In the genomic region with DNA sequence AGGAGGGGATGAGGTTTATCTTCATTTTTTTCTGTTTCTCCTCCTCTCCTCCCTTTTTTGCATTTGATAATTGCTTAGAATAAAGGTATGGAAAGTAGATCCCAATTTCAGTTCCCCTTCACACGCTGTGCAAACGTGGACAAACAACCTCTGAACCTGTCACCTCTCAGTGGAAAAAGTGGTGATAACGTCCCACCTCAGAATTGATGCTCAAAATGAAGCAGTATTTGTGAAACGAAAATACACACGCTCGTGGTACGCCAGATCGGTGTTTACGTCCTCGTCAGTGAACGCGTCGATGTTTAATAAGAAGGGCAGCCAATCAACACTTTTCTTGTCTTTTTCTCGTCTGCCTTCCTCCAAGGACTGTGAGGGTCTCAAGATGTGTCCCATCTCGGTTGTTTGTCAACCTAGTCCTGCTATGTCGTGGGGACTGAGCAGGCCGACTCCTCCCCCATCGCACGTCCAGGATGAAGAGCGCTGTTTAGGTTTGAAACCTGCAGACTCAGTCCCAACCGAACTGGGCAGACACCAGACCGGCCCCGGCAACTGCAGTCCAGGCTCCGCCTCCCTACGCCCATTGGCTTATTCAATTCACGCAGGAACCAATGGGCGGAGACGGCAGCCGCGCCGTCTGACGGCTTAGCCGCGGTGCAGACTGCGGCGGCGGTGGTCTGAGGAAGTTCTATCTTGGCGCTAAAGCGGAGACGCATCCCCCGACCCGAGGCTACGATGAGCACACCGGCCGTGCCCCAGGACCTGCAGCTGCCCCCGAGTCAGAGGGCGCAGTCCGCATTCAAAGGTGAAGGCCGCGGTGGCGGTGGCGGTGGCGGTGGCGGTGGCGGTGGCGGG, we compare ENCODE assay signal across 1 cellular context.
TF ChIP-seq lines count a peak whose summit lies in the region.

CKAP2 (plus strand) TSS at position 654 of the 852 bp plus-strand sequence; CDS start at position 733, 79 bp downstream.

TF ChIP-seq in K562, 482 proteins besides CTCF, POLR2A, EP300 and RAD21 (continued from another document and continues in another):
- TF ChIP-seq, protein P1, sequence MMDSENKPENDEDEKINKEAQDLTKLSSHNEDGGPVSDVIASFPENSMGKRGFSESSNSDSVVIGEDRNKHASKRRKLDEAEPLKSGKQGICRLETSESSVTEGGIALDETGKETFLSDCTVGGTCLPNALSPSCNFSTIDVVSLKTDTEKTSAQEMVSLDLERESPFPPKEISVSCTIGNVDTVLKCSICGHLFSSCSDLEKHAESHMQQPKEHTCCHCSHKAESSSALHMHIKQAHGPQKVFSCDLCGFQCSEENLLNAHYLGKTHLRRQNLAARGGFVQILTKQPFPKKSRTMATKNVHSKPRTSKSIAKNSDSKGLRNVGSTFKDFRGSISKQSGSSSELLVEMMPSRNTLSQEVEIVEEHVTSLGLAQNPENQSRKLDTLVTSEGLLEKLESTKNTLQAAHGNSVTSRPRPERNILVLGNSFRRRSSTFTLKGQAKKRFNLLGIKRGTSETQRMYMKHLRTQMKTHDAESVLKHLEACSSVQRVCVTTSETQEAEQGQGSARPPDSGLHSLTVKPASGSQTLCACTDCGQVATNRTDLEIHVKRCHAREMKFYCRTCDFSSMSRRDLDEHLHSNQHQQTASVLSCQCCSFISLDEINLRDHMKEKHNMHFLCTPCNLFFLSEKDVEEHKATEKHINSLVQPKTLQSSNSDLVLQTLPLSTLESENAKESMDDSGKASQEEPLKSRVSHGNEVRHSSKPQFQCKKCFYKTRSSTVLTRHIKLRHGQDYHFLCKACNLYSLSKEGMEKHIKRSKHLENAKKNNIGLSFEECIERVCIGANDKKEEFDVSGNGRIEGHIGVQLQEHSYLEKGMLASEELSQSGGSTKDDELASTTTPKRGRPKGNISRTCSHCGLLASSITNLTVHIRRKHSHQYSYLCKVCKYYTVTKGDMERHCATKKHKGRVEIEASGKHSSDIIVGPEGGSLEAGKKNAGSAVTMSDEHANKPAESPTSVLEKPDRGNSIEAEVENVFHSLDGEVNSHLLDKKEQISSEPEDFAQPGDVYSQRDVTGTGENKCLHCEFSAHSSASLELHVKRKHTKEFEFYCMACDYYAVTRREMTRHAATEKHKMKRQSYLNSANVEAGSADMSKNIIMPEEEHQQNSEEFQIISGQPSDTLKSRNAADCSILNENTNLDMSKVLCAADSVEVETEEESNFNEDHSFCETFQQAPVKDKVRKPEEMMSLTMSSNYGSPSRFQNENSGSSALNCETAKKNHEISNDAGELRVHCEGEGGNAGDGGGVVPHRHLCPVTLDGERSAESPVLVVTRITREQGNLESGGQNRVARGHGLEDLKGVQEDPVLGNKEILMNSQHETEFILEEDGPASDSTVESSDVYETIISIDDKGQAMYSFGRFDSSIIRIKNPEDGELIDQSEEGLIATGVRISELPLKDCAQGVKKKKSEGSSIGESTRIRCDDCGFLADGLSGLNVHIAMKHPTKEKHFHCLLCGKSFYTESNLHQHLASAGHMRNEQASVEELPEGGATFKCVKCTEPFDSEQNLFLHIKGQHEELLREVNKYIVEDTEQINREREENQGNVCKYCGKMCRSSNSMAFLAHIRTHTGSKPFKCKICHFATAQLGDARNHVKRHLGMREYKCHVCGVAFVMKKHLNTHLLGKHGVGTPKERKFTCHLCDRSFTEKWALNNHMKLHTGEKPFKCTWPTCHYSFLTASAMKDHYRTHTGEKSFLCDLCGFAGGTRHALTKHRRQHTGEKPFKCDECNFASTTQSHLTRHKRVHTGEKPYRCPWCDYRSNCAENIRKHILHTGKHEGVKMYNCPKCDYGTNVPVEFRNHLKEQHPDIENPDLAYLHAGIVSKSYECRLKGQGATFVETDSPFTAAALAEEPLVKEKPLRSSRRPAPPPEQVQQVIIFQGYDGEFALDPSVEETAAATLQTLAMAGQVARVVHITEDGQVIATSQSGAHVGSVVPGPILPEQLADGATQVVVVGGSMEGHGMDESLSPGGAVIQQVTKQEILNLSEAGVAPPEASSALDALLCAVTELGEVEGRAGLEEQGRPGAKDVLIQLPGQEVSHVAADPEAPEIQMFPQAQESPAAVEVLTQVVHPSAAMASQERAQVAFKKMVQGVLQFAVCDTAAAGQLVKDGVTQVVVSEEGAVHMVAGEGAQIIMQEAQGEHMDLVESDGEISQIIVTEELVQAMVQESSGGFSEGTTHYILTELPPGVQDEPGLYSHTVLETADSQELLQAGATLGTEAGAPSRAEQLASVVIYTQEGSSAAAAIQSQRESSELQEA (IDR thresholded peaks at IDR 0.05; ENCODE audit: low read depth) = no peak
- TF ChIP-seq E2F1 (CRISPR knock-in tag; IDR thresholded peaks at IDR 0.05) = no peak
- TF ChIP-seq, protein P2, sequence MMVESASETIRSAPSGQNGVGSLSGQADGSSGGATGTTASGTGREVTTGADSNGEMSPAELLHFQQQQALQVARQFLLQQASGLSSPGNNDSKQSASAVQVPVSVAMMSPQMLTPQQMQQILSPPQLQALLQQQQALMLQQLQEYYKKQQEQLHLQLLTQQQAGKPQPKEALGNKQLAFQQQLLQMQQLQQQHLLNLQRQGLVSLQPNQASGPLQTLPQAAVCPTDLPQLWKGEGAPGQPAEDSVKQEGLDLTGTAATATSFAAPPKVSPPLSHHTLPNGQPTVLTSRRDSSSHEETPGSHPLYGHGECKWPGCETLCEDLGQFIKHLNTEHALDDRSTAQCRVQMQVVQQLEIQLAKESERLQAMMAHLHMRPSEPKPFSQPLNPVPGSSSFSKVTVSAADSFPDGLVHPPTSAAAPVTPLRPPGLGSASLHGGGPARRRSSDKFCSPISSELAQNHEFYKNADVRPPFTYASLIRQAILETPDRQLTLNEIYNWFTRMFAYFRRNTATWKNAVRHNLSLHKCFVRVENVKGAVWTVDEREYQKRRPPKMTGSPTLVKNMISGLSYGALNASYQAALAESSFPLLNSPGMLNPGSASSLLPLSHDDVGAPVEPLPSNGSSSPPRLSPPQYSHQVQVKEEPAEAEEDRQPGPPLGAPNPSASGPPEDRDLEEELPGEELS (CRISPR knock-in tag; IDR thresholded peaks at IDR 0.05; ENCODE audit: borderline replicate concordance) = 0 out of 2 replicates have a peak, but pooled peaks have one; percentile 9
- TF ChIP-seq PCBP1 (IDR thresholded peaks at IDR 0.05; ENCODE audit: low read depth, low read length, poor library complexity, severe bottlenecking) = no peak
- no peak for TF ChIP-seq KDM1A (IDR thresholded peaks at IDR 0.05)
- TF ChIP-seq ZNF347 (CRISPR knock-in tag; IDR thresholded peaks at IDR 0.05; ENCODE audit: low read depth) = no peak
- no peak for TF ChIP-seq PURB (CRISPR knock-in tag; IDR thresholded peaks at IDR 0.05; ENCODE audit: low read depth)
- peak; percentile 92 for TF ChIP-seq E2F4 (CRISPR knock-in tag; IDR thresholded peaks at IDR 0.05; ENCODE audit: low read depth)
- no peak for TF ChIP-seq MAFF (IDR thresholded peaks at IDR 0.05; ENCODE audit: low read length)
- peak; percentile 80 for TF ChIP-seq SAP30 (IDR thresholded peaks at IDR 0.05; ENCODE audit: borderline replicate concordance, insufficient read depth, low read depth, low read length, poor library complexity, severe bottlenecking)
- TF ChIP-seq BHLHE40 (IDR thresholded peaks at IDR 0.05; ENCODE audit: low read length) = no peak
- no peak for TF ChIP-seq NCOA4 (IDR thresholded peaks at IDR 0.05; ENCODE audit: partially characterized antibody)
- no peak for TF ChIP-seq GATAD2B (IDR thresholded peaks at IDR 0.05; ENCODE audit: borderline replicate concordance)
- TF ChIP-seq PHF21A (IDR thresholded peaks at IDR 0.05; ENCODE audit: borderline replicate concordance, low read depth) = no peak
- TF ChIP-seq GABPA (tag; conservative IDR thresholded peaks at IDR 0.05; ENCODE audit: low read depth) = no peak
- TF ChIP-seq, protein P3, sequence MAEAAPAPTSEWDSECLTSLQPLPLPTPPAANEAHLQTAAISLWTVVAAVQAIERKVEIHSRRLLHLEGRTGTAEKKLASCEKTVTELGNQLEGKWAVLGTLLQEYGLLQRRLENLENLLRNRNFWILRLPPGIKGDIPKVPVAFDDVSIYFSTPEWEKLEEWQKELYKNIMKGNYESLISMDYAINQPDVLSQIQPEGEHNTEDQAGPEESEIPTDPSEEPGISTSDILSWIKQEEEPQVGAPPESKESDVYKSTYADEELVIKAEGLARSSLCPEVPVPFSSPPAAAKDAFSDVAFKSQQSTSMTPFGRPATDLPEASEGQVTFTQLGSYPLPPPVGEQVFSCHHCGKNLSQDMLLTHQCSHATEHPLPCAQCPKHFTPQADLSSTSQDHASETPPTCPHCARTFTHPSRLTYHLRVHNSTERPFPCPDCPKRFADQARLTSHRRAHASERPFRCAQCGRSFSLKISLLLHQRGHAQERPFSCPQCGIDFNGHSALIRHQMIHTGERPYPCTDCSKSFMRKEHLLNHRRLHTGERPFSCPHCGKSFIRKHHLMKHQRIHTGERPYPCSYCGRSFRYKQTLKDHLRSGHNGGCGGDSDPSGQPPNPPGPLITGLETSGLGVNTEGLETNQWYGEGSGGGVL (CRISPR knock-in tag; IDR thresholded peaks at IDR 0.05) = no peak
- TF ChIP-seq, protein P4, sequence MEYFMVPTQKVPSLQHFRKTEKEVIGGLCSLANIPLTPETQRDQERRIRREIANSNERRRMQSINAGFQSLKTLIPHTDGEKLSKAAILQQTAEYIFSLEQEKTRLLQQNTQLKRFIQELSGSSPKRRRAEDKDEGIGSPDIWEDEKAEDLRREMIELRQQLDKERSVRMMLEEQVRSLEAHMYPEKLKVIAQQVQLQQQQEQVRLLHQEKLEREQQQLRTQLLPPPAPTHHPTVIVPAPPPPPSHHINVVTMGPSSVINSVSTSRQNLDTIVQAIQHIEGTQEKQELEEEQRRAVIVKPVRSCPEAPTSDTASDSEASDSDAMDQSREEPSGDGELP (CRISPR knock-in tag; IDR thresholded peaks at IDR 0.05; ENCODE audit: borderline replicate concordance) = peak; percentile 53; the same call in 1 of the 2 replicates
- no peak for TF ChIP-seq MAX (CRISPR knock-in tag; IDR thresholded peaks at IDR 0.05)
- TF ChIP-seq MEF2D (tag; conservative IDR thresholded peaks at IDR 0.05; ENCODE audit: low read depth) = no peak
- TF ChIP-seq, protein P5, sequence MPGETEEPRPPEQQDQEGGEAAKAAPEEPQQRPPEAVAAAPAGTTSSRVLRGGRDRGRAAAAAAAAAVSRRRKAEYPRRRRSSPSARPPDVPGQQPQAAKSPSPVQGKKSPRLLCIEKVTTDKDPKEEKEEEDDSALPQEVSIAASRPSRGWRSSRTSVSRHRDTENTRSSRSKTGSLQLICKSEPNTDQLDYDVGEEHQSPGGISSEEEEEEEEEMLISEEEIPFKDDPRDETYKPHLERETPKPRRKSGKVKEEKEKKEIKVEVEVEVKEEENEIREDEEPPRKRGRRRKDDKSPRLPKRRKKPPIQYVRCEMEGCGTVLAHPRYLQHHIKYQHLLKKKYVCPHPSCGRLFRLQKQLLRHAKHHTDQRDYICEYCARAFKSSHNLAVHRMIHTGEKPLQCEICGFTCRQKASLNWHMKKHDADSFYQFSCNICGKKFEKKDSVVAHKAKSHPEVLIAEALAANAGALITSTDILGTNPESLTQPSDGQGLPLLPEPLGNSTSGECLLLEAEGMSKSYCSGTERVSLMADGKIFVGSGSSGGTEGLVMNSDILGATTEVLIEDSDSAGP (CRISPR knock-in tag; IDR thresholded peaks at IDR 0.05) = no peak
- TF ChIP-seq RAD51 (IDR thresholded peaks at IDR 0.05; ENCODE audit: borderline replicate concordance, low read depth) = no peak
- no peak for TF ChIP-seq WHSC1 (IDR thresholded peaks at IDR 0.05; ENCODE audit: low read length)
- TF ChIP-seq ZNF311 (CRISPR knock-in tag; IDR thresholded peaks at IDR 0.05) = no peak
- TF ChIP-seq PYGO2 (tag; IDR thresholded peaks at IDR 0.05) = no peak
- TF ChIP-seq ATF7 (IDR thresholded peaks at IDR 0.05) = peak; percentile 38; the same call in 1 of the 2 replicates
- no peak for TF ChIP-seq ZNF431 (CRISPR knock-in tag; IDR thresholded peaks at IDR 0.05)
- TF ChIP-seq, protein P6, sequence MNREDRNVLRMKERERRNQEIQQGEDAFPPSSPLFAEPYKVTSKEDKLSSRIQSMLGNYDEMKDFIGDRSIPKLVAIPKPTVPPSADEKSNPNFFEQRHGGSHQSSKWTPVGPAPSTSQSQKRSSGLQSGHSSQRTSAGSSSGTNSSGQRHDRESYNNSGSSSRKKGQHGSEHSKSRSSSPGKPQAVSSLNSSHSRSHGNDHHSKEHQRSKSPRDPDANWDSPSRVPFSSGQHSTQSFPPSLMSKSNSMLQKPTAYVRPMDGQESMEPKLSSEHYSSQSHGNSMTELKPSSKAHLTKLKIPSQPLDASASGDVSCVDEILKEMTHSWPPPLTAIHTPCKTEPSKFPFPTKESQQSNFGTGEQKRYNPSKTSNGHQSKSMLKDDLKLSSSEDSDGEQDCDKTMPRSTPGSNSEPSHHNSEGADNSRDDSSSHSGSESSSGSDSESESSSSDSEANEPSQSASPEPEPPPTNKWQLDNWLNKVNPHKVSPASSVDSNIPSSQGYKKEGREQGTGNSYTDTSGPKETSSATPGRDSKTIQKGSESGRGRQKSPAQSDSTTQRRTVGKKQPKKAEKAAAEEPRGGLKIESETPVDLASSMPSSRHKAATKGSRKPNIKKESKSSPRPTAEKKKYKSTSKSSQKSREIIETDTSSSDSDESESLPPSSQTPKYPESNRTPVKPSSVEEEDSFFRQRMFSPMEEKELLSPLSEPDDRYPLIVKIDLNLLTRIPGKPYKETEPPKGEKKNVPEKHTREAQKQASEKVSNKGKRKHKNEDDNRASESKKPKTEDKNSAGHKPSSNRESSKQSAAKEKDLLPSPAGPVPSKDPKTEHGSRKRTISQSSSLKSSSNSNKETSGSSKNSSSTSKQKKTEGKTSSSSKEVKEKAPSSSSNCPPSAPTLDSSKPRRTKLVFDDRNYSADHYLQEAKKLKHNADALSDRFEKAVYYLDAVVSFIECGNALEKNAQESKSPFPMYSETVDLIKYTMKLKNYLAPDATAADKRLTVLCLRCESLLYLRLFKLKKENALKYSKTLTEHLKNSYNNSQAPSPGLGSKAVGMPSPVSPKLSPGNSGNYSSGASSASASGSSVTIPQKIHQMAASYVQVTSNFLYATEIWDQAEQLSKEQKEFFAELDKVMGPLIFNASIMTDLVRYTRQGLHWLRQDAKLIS (CRISPR knock-in tag; IDR thresholded peaks at IDR 0.05) = no peak; the same call in 1 of the 2 replicates
- peak; percentile 43 for TF ChIP-seq CREM (IDR thresholded peaks at IDR 0.05; ENCODE audit: low read depth)
- TF ChIP-seq KHSRP (IDR thresholded peaks at IDR 0.05) = no peak
- no peak for TF ChIP-seq TCF7L2 (IDR thresholded peaks at IDR 0.05; ENCODE audit: low read depth, low read length)
- peak; percentile 31; the same call in 1 of the 2 replicates for TF ChIP-seq HCFC1 (IDR thresholded peaks at IDR 0.05; ENCODE audit: low read depth, low read length)
